1 cellular context compared by ENCODE assay signal in genomic region chr2:16034975-16035746, GRCh38.
TF ChIP-seq lines count a peak whose summit lies in the region.

No MANE protein-coding gene starts in this region.

TF ChIP-seq in H1, 55 proteins besides CTCF, POLR2A, EP300 and RAD21 (continued from another document):
- TF ChIP-seq HDAC6 (IDR thresholded peaks at IDR 0.05; ENCODE audit: low read depth, low read length) (no peak), POU5F1 (IDR thresholded peaks at IDR 0.05; ENCODE audit: low read depth, low read length) (no peak), GTF2F1 (IDR thresholded peaks at IDR 0.05; ENCODE audit: borderline replicate concordance, low read depth, low read length) (no peak), ZNF274 (IDR thresholded peaks at IDR 0.05; ENCODE audit: borderline replicate concordance, extremely low read depth, low read length) (no peak), HDAC2 (IDR thresholded peaks at IDR 0.05; ENCODE audit: borderline replicate concordance in 1 of 2, low read depth in 2 of 2, low read length in 2 of 2) (no peak), ATF2 (IDR thresholded peaks at IDR 0.05; ENCODE audit: low read length) (no peak), RFX5 (IDR thresholded peaks at IDR 0.05; ENCODE audit: borderline replicate concordance, low read depth, low read length) (no peak)
